ENCODE assay signal across 3 cellular contexts in the genomic region with DNA sequence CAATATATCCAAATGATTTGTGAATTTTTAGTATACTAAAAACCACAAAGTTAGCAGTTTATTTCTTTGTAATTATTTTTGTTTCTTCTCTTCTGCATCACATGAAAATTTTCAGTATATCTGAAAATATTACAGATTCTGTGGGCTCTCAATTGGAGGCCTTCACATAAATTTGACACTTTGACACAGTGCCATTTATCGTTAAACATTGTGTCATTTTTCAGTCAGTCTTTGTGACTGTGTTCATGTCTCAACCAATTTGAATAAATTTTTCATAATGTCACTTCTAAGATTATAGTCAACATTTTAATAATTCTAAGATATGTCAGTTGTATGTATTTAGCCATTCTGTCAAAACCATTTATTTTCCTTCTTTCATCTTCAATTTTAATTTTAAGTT.
"Had no signal": no experiment of that assay in that cellular context is flagged by ENCODE, and none has a peak within 500 bp of the region (broad histone marks: within the 10 kb centered on the region; RNA-seq: fewer than 3 reads in every experiment).

No MANE protein-coding gene starts in this region.

- H3K4me3 ChIP-seq: GM12878 had no signal

- DNase-seq: GDM1, GF-D8 had no signal
